In genomic region chr12:94513527-94513926, GRCh38 we compare ENCODE assay signal across 28 cellular contexts.
"Had no signal": no experiment of that assay in that cellular context is flagged by ENCODE, and none has a peak within 500 bp of the region (broad histone marks: within the 10 kb centered on the region; RNA-seq: fewer than 3 reads in every experiment).

No MANE protein-coding gene starts in this region.

- H3K27ac ChIP-seq: colonic mucosa, coronary artery, dorsolateral prefrontal cortex, epithelial cell of prostate, esophagus muscularis mucosa, esophagus squamous epithelium, foreskin keratinocyte, gastrocnemius medialis, gastroesophageal sphincter, heart left ventricle, heart right ventricle had no signal

- FAIRE-seq: colon, endometrium, endothelial cell of umbilical vein, frontal cortex had no signal

- DNase-seq: colonic mucosa; cortex of kidney; dermis blood vessel endothelial cell; dorsolateral prefrontal cortex; effector CD4-positive, alpha-beta T cell; effector CD8-positive, alpha-beta T cell; effector memory CD4-positive, alpha-beta T cell; effector memory CD8-positive, alpha-beta T cell; endodermal cell; erythroblast; esophagus squamous epithelium; foreskin fibroblast; foreskin keratinocyte; foreskin melanocyte; gastrocnemius medialis; glutamatergic neuron; head of caudate nucleus; heart left ventricle; heart right ventricle had no signal

- H3K4me3 ChIP-seq: colonic mucosa, coronary artery, dorsolateral prefrontal cortex, esophagus muscularis mucosa, esophagus squamous epithelium, gastrocnemius medialis, gastroesophageal sphincter, heart left ventricle, heart right ventricle had no signal

- H3K4me1 ChIP-seq: colonic mucosa, esophagus squamous epithelium, foreskin keratinocyte, gastrocnemius medialis had no signal

- H3K36me3 ChIP-seq: colonic mucosa, esophagus muscularis mucosa, esophagus squamous epithelium, gastrocnemius medialis, gastroesophageal sphincter, heart left ventricle, heart right ventricle had no signal

- H3K27me3 ChIP-seq: colonic mucosa, dorsolateral prefrontal cortex, esophagus muscularis mucosa, esophagus squamous epithelium, gastrocnemius medialis, gastroesophageal sphincter, heart left ventricle, heart right ventricle had no signal

- ATAC-seq: effector memory CD8-positive, alpha-beta T cell; esophagus mucosa; foreskin keratinocyte; gastrocnemius medialis; gastroesophageal sphincter; heart left ventricle; heart right ventricle had no signal

- H3K9me3 ChIP-seq: colonic mucosa, esophagus muscularis mucosa, esophagus squamous epithelium, gastrocnemius medialis, heart right ventricle had no signal
